Comparison of ENCODE assay signal across 8 cellular contexts in the genomic region with DNA sequence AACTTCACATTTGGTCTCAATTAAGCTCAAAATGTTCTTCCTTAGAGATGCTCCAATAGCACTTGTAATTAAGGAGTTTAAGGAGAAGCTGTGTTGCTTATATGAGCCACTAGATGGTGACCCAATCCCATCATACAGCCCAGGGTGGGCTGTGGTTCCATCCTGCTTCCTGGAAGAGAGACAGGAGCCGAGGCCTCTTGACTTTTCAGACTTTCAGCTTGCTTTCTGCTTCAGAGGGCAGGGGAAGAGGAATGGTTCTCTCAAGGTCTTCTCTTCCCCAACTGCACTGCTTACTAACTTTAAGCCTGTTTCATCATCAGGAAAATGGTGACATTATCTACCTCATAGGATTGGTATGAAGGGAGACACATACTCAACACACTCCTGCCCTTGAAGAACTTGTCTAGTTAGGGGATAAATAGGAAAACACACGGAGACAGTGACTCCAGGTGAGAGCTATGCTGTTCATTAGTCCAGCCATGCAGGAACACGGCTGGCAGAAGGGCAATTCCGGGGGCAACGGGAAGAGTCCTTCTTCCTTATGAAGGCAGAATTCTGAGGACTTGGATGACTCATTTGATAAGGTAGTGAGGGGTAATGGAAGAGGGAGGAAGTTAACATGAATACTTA. TPM values are rescaled to one million over a fixed set of nuclear protein-coding genes. Genes with fewer than 3 reads are reported as not detected.
DNase-seq lines count a peak whose midpoint lies in the region; ATAC-seq and TF ChIP-seq lines count a peak whose summit lies in the region.

No MANE protein-coding gene starts in this region.

- CTCF ChIA-PET in mammary epithelial cell (lab: Charles Lee; ENCODE audit: low non-redundant PET) = interaction anchor here (0.6 kb wide), 1 partner anchor 51 kb away, joined by 3 read pairs; no protein-coding TSS in a partner anchor

- ATAC-seq in CD4-positive, CD25-positive, alpha-beta regulatory T cell (ENCODE audit: low read depth in 2 of 2) = no peak
- no peak for ATAC-seq in HG03139 (IDR thresholded peaks at IDR 0.05; ENCODE audit: unreplicated experiment)
- ATAC-seq in GM18873 (IDR thresholded peaks at IDR 0.05; ENCODE audit: low FRiP score, unreplicated experiment) = no peak

- peaks cover 28% of the 10 kb centered on the region for H3K36me3 Mint-ChIP-seq in CD4-positive, CD25-positive, alpha-beta regulatory T cell

- no peak overlapping the region for H3K9ac ChIP-seq in mammary epithelial cell (ENCODE audit: insufficient read depth, low read length)

- intact Hi-C loops in mammary epithelial cell (cut with micrococcal nuclease) = loop anchor here (1.0 to 5.0 kb wide), 3 partner anchors 50 to 255 kb away; no protein-coding TSS in a partner anchor

- H4K20me1 ChIP-seq in mammary epithelial cell (ENCODE audit: insufficient read depth, low read length) = no peaks in the 10 kb centered on the region

- H3K4me3 Mint-ChIP-seq in CD4-positive, CD25-positive, alpha-beta regulatory T cell = no peak overlapping the region

- dilution Hi-C loops in mammary epithelial cell (cut with HindIII; ENCODE audit: low sequenced_read_pairs) = no loop called here

- peaks cover 0 to 4% (median 0%) of the 10 kb centered on the region in 4 donors for H3K4me1 Mint-ChIP-seq in CD4-positive, CD25-positive, alpha-beta regulatory T cell

- H3K9me3 Mint-ChIP-seq in CD4-positive, CD25-positive, alpha-beta regulatory T cell = no peaks in the 10 kb centered on the region

- H2AFZ ChIP-seq in mammary epithelial cell (ENCODE audit: low read depth, low read length) = no peak overlapping the region

- no peaks in the 10 kb centered on the region for H3K27me3 Mint-ChIP-seq in CD4-positive, CD25-positive, alpha-beta regulatory T cell

- H3K4me2 ChIP-seq in mammary epithelial cell (ENCODE audit: insufficient read depth, low read depth, low read length) = peak overlapping the region; percentile 1

- WGBS in mammary epithelial cell (ENCODE audit: low coverage, missing lambda C conversion rate) = 39% methylated on average over 5 of the region's 5 CpGs

- no peaks in the 10 kb centered on the region for H3K9me3 ChIP-seq in CD4-positive, CD25-positive, alpha-beta regulatory T cell (ENCODE audit: control insufficient read depth in 2 of 2, low read length in 2 of 2)
- H3K9me3 ChIP-seq in mammary epithelial cell (replicated peaks; ENCODE audit: insufficient read depth, low read length) = no peaks in the 10 kb centered on the region

- TF ChIP-seq CTCF in mammary epithelial cell (conservative IDR thresholded peaks at IDR 0.05 in 1 of 2, IDR thresholded peaks at IDR 0.05 in 1 of 2; ENCODE audit: extremely low read depth in 1 of 2, insufficient read depth in 1 of 2, low read depth in 1 of 2, low read length in 2 of 2) = peak; percentile 46 to 53

- no peaks in the 10 kb centered on the region for H3K27me3 ChIP-seq in CD4-positive, CD25-positive, alpha-beta regulatory T cell (ENCODE audit: control insufficient read depth, insufficient read depth, low read length)
- H3K27me3 ChIP-seq in mammary epithelial cell (ENCODE audit: insufficient read depth, low read length) = no peaks in the 10 kb centered on the region

- peak overlapping the region in 2 of 3 donors; percentile 12 to 76 for H3K27ac Mint-ChIP-seq in CD4-positive, CD25-positive, alpha-beta regulatory T cell

- H3K36me3 ChIP-seq in CD4-positive, CD25-positive, alpha-beta regulatory T cell (ENCODE audit: control insufficient read depth, insufficient read depth, low read length) = peaks cover 7% of the 10 kb centered on the region
- H3K36me3 ChIP-seq in mammary epithelial cell (ENCODE audit: insufficient read depth, low read length) = peaks cover 5% of the 10 kb centered on the region

- H3K4me3 ChIP-seq in CD4-positive, CD25-positive, alpha-beta regulatory T cell (ENCODE audit: low read depth, low read length) = no peak overlapping the region
- H3K4me3 ChIP-seq in mammary epithelial cell (replicated peaks in 1 of 3; ENCODE audit: insufficient read depth in 1 of 3, low read depth in 2 of 3, low read length in 3 of 3) = no peak overlapping the region

- DNase-seq in CD4-positive, CD25-positive, alpha-beta regulatory T cell = peak in 1 of 3 donors; percentile 28
- peak; percentile 56 for DNase-seq in HCEC 1CT
- DNase-seq in NCI-H526 treated with DMSO at 0.1 percent for 48 hours (lab: John Stamatoyannopoulos, UW) = peak; percentile 78
- DNase-seq in mammary epithelial cell = peak; percentile 57
- DNase-seq in islet precursor cell = peak; percentile 82
- DNase-seq in superior temporal gyrus (ENCODE audit: extremely low spot score) = peak; percentile 75

- BruUV-seq in mammary epithelial cell (replicated peaks; lab: Mats Ljungman, UMichigan) = TSS peak; percentile 49

- no peaks in the 10 kb centered on the region for H3K4me1 ChIP-seq in CD4-positive, CD25-positive, alpha-beta regulatory T cell (ENCODE audit: control insufficient read depth, insufficient read depth, low read length, poor library complexity, severe bottlenecking)
- peaks cover 14% of the 10 kb centered on the region for H3K4me1 ChIP-seq in mammary epithelial cell (ENCODE audit: insufficient read depth, low read length)

- no peak overlapping the region for H3K27ac ChIP-seq in CD4-positive, CD25-positive, alpha-beta regulatory T cell (ENCODE audit: insufficient read depth, low read length, poor library complexity, severe bottlenecking)
- H3K27ac ChIP-seq in mammary epithelial cell (ENCODE audit: insufficient read depth, low read depth, low read length) = no peak overlapping the region

- H3K79me2 ChIP-seq in mammary epithelial cell (ENCODE audit: insufficient read depth, low read length) = no peaks in the 10 kb centered on the region

- in situ Hi-C loops in mammary epithelial cell (cut with MboI; ENCODE audit: low sequenced_read_pairs in 2 of 2) = no loop called here

RNA-seq across cellular contexts. Expression of a gene that starts 20.1 kb away (rescaled TPM):
- total RNA-seq in CD4-positive, CD25-positive, alpha-beta regulatory T cell = 9.7 TPM
- polyA plus RNA-seq in CD4-positive, CD25-positive, alpha-beta regulatory T cell = 10 to 100 TPM; 34.4 to 42.8 (median 41.2) TPM
- 10 to 100 TPM; 15.0 to 17.5 TPM for total RNA-seq in mammary epithelial cell
- 25.6 TPM for polyA plus RNA-seq in mammary epithelial cell
- polyA minus RNA-seq in mammary epithelial cell = 0.31 TPM

RNA-seq across cellular contexts. Expression of a gene that starts 28.3 kb away (rescaled TPM):
- total RNA-seq in CD4-positive, CD25-positive, alpha-beta regulatory T cell = not detected
- polyA plus RNA-seq in CD4-positive, CD25-positive, alpha-beta regulatory T cell = under 1 TPM in 3 of 4 donors, not detected in 1; 0.17 to 0.41 (median 0.24) TPM
- 10 to 100 TPM; 34.8 to 85.5 TPM for total RNA-seq in mammary epithelial cell
- 80.3 TPM for polyA plus RNA-seq in mammary epithelial cell
- polyA minus RNA-seq in mammary epithelial cell = 76.7 TPM

Comparison
In these comparisons a context has a peak if more than half of its experiments do, and no peak if none do; other contexts are left out.
1. RNA of a gene that starts 28.3 kb away (total RNA-seq): 34.8 to 85.5 TPM in mammary epithelial cell; not detected in CD4-positive, CD25-positive, alpha-beta regulatory T cell (single experiment); every median in the first group is over 10 times any median in the second.